Comparison of ENCODE assay signal across 2 cellular contexts in genomic region chr20:62374431-62375152, GRCh38.
TF ChIP-seq lines count a peak whose summit lies in the region.

No MANE protein-coding gene starts in this region.

TF ChIP-seq in A549, 52 proteins besides CTCF, POLR2A, EP300 and RAD21:
- TF ChIP-seq ZC3H11A (IDR thresholded peaks at IDR 0.05) (no peak), GATA3 (IDR thresholded peaks at IDR 0.05; ENCODE audit: borderline replicate concordance) (no peak), HOXA7 (CRISPR knock-in tag; IDR thresholded peaks at IDR 0.05) (no peak), POLR2AphosphoS2 (conservative IDR thresholded peaks at IDR 0.05; ENCODE audit: low read length) (0 out of 2 replicates have a peak, but pooled peaks have one; percentile 18), FOSL2 (IDR thresholded peaks at IDR 0.05) (no peak), FOSL2 (CRISPR knock-in tag; IDR thresholded peaks at IDR 0.05) (no peak), ZFP36 (IDR thresholded peaks at IDR 0.05; ENCODE audit: borderline replicate concordance, partially characterized antibody) (no peak), MAFK (IDR thresholded peaks at IDR 0.05; ENCODE audit: partially characterized antibody) (no peak), USF2 (IDR thresholded peaks at IDR 0.05) (no peak), FOXS1 (CRISPR knock-in tag; IDR thresholded peaks at IDR 0.05) (no peak), JUN (IDR thresholded peaks at IDR 0.05) (no peak), KDM1A (IDR thresholded peaks at IDR 0.05; ENCODE audit: low read depth) (no peak), FOSB (CRISPR knock-in tag; IDR thresholded peaks at IDR 0.05) (no peak), PBX3 (IDR thresholded peaks at IDR 0.05) (peak; percentile 11; the same call in 1 of the 2 replicates), ESRRA (IDR thresholded peaks at IDR 0.05; ENCODE audit: borderline replicate concordance, low read length) (no peak)
- TF ChIP-seq, protein P1, sequence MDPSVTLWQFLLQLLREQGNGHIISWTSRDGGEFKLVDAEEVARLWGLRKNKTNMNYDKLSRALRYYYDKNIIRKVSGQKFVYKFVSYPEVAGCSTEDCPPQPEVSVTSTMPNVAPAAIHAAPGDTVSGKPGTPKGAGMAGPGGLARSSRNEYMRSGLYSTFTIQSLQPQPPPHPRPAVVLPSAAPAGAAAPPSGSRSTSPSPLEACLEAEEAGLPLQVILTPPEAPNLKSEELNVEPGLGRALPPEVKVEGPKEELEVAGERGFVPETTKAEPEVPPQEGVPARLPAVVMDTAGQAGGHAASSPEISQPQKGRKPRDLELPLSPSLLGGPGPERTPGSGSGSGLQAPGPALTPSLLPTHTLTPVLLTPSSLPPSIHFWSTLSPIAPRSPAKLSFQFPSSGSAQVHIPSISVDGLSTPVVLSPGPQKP (IDR thresholded peaks at IDR 0.05; ENCODE audit: low read depth, low read length), result no peak
- TF ChIP-seq, protein P2, sequence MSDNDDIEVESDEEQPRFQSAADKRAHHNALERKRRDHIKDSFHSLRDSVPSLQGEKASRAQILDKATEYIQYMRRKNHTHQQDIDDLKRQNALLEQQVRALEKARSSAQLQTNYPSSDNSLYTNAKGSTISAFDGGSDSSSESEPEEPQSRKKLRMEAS (IDR thresholded peaks at IDR 0.05), result 0 out of 2 replicates have a peak, but pooled peaks have one; percentile 11

TF ChIP-seq in IMR-90, 13 proteins besides CTCF, POLR2A, EP300 and RAD21:
- no peak for TF ChIP-seq MAFK (IDR thresholded peaks at IDR 0.05; ENCODE audit: low read depth, low read length)
- TF ChIP-seq CHD1 (IDR thresholded peaks at IDR 0.05; ENCODE audit: low read depth, low read length), result no peak
- no peak for TF ChIP-seq MXI1 (IDR thresholded peaks at IDR 0.05; ENCODE audit: borderline replicate concordance, low read depth, low read length)
- TF ChIP-seq USF2 (IDR thresholded peaks at IDR 0.05; ENCODE audit: low read depth, low read length), result no peak
- peak; percentile 51; the same call in 1 of the 2 replicates for TF ChIP-seq MAZ (IDR thresholded peaks at IDR 0.05; ENCODE audit: borderline replicate concordance, low read depth, low read length)
- TF ChIP-seq BHLHE40 (IDR thresholded peaks at IDR 0.05; ENCODE audit: low read depth, low read length), result no peak
